ENCODE assay signal across 8 cellular contexts in the genomic region with DNA sequence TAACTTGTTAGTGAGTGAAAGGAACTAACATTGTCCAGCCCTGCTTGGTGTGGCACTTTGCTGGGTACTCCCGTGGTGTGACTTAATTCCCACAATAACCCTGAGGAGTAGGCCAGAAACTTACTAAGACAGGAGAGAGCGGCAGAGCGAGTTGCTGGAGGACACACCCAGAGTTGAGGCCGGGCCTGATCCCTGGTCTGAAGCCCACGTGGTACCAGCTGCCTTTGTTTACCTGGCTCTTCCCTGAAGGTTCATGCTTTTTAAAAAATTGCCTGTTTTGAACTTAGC. TPM values are rescaled to one million over a fixed set of nuclear protein-coding genes. Genes with fewer than 3 reads are reported as not detected.
A peak's percentile ranks its signal among the peaks of the same experiment; 100 is the strongest.
DNase-seq lines count a peak whose midpoint lies in the region; ATAC-seq and TF ChIP-seq lines count a peak whose summit lies in the region.

No MANE protein-coding gene starts in this region.

- dilution Hi-C loops in mammary epithelial cell (cut with HindIII; ENCODE audit: low sequenced_read_pairs): no loop called here

- peak overlapping the region; percentile 97 for H2AFZ ChIP-seq in mammary epithelial cell (ENCODE audit: low read depth, low read length)

- peak overlapping the region; percentile 85 for H3K4me2 ChIP-seq in mammary epithelial cell (ENCODE audit: insufficient read depth, low read depth, low read length)

- no peaks in the 10 kb centered on the region for H4K20me1 ChIP-seq in mammary epithelial cell (ENCODE audit: insufficient read depth, low read length)

- peak; percentile 47 for DNase-seq in SKM-1 (lab: John Stamatoyannopoulos, UW; ENCODE audit: unreplicated experiment)
- DNase-seq in SKM-1 treated with dmso at 0.1 percent for 144 hours (lab: John Stamatoyannopoulos, UW; ENCODE audit: unreplicated experiment): no peak
- peak; percentile 52 for DNase-seq in NCI-H69 (lab: John Stamatoyannopoulos, UW)
- DNase-seq in mammary epithelial cell: peak; percentile 56
- DNase-seq in left colon: peak; percentile 72 to 77
- no peak for DNase-seq in suprapubic skin (ENCODE audit: low spot score in 2 of 2)
- DNase-seq in posterior vena cava (ENCODE audit: low spot score): no peak

- TF ChIP-seq POLR2A in suprapubic skin (IDR thresholded peaks at IDR 0.05): no peak

- 0% methylated on average over 2 of the region's 5 CpGs for WGBS in mammary epithelial cell (ENCODE audit: low coverage, missing lambda C conversion rate)
- 4% methylated on average over 5 of the region's 5 CpGs for WGBS in suprapubic skin

- H3K27me3 ChIP-seq in mammary epithelial cell (ENCODE audit: insufficient read depth, low read length) (no peaks in the 10 kb centered on the region), suprapubic skin (no peaks in the 10 kb centered on the region)

- TF ChIP-seq EP300 in suprapubic skin (IDR thresholded peaks at IDR 0.05): no peak

- H3K4me3 ChIP-seq in mammary epithelial cell (replicated peaks in 1 of 3; ENCODE audit: insufficient read depth in 1 of 3, low read depth in 2 of 3, low read length in 3 of 3): peak overlapping the region; percentile 76 to 96 (median 78)
- peak overlapping the region; percentile 89 for H3K4me3 ChIP-seq in suprapubic skin

- peak overlapping the region; percentile 63 for H3K9ac ChIP-seq in mammary epithelial cell (ENCODE audit: insufficient read depth, low read length)

- BruUV-seq in mammary epithelial cell (replicated peaks; lab: Mats Ljungman, UMichigan): no TSS peak

- no peak for TF ChIP-seq CTCF in mammary epithelial cell (conservative IDR thresholded peaks at IDR 0.05 in 1 of 2, IDR thresholded peaks at IDR 0.05 in 1 of 2; ENCODE audit: extremely low read depth in 1 of 2, insufficient read depth in 1 of 2, low read depth in 1 of 2, low read length in 2 of 2)
- no peak for TF ChIP-seq CTCF in suprapubic skin (IDR thresholded peaks at IDR 0.05)

- H3K9me3 ChIP-seq in mammary epithelial cell (replicated peaks; ENCODE audit: insufficient read depth, low read length) (no peaks in the 10 kb centered on the region), suprapubic skin (no peaks in the 10 kb centered on the region)

- ATAC-seq in left colon (peak; percentile 25), HG02678 (IDR thresholded peaks at IDR 0.05; ENCODE audit: unreplicated experiment) (no peak)

- in situ Hi-C loops in mammary epithelial cell (cut with MboI; ENCODE audit: low sequenced_read_pairs in 2 of 2): no loop called here

- H3K27ac ChIP-seq in mammary epithelial cell (ENCODE audit: insufficient read depth, low read depth, low read length): peak overlapping the region; percentile 61
- peak overlapping the region; percentile 91 for H3K27ac ChIP-seq in suprapubic skin

- CTCF ChIA-PET in mammary epithelial cell (lab: Charles Lee; ENCODE audit: low non-redundant PET): no interaction called here

- peaks cover 36% of the 10 kb centered on the region for H3K79me2 ChIP-seq in mammary epithelial cell (ENCODE audit: insufficient read depth, low read length)

- H3K36me3 ChIP-seq in mammary epithelial cell (ENCODE audit: insufficient read depth, low read length) (no peaks in the 10 kb centered on the region), suprapubic skin (peaks cover 11% of the 10 kb centered on the region)

- H3K4me1 ChIP-seq in mammary epithelial cell (ENCODE audit: insufficient read depth, low read length): peaks cover 10% of the 10 kb centered on the region
- H3K4me1 ChIP-seq in suprapubic skin: peaks cover 60% of the 10 kb centered on the region

- intact Hi-C loops in mammary epithelial cell (cut with micrococcal nuclease): no loop called here
- intact Hi-C loops in left colon (cut with DNase I, micrococcal nuclease): no loop called here
- intact Hi-C loops in posterior vena cava (cut with DNase I): loop anchor here in 1 of 2 donors (10.0 kb wide), 1 partner anchor 335 kb away; no protein-coding TSS in a partner anchor

RNA-seq across cellular contexts. Expression of gene MPST, which starts 0.6 kb away (rescaled TPM):
- total RNA-seq in mammary epithelial cell (10 to 100 TPM; 40.1 to 81.0 TPM), left colon (100 to 1,000 TPM; 221 to 250 TPM), suprapubic skin (100 to 1,000 TPM in 3 of 4 donors, 10 to 100 TPM in 1; 99.0 to 171 (median 143) TPM), posterior vena cava (10 to 100 TPM; 19.7 to 21.0 TPM)
- 40.7 TPM for polyA plus RNA-seq in mammary epithelial cell
- 13.8 TPM for polyA minus RNA-seq in mammary epithelial cell

RNA-seq across cellular contexts. Expression of gene TST, which starts 0.9 kb away (rescaled TPM):
- 10 to 100 TPM; 20.4 to 40.2 TPM for total RNA-seq in mammary epithelial cell
- 33.2 TPM for polyA plus RNA-seq in mammary epithelial cell
- 5.8 TPM for polyA minus RNA-seq in mammary epithelial cell
- 100 to 1,000 TPM; 507 to 576 TPM for total RNA-seq in left colon
- total RNA-seq in suprapubic skin: 10 to 100 TPM; 23.2 to 56.3 (median 52.4) TPM
- total RNA-seq in posterior vena cava: 1 to 10 TPM; 8.9 to 9.3 TPM

RNA-seq across cellular contexts. Expression of gene KCTD17, which starts 31.4 kb away (rescaled TPM):
- total RNA-seq in mammary epithelial cell (10 to 100 TPM; 19.2 to 25.9 TPM), left colon (10 to 100 TPM; 33.2 to 41.1 TPM), suprapubic skin (10 to 100 TPM; 25.0 to 67.0 (median 35.7) TPM), posterior vena cava (10 to 100 TPM; 20.4 to 22.0 TPM)
- polyA plus RNA-seq in mammary epithelial cell: 18.4 TPM
- polyA minus RNA-seq in mammary epithelial cell: 29.2 TPM

Comparison
In these comparisons a context has a peak if more than half of its experiments do, and no peak if none do; other contexts are left out.
1. DNase-seq: peak in SKM-1 (single experiment), NCI-H69 (single experiment), mammary epithelial cell (single experiment) and left colon (2 of 2); none in SKM-1 treated with dmso at 0.1 percent for 144 hours (single experiment), suprapubic skin (0 of 2) and posterior vena cava (single experiment).
2. RNA of gene TST, which starts 0.9 kb away (total RNA-seq): 507 to 576 TPM in left colon; 23.2 to 56.3 TPM in suprapubic skin, 20.4 to 40.2 TPM in mammary epithelial cell and 8.9 to 9.3 TPM in posterior vena cava; every median in the first group is over 4 times any median in the second.